39 cellular contexts compared by ENCODE assay signal in genomic region chr2:205070889-205071288, GRCh38.
"Had no signal": no experiment of that assay in that cellular context is flagged by ENCODE, and none has a peak within 500 bp of the region (broad histone marks: within the 10 kb centered on the region; RNA-seq: fewer than 3 reads in every experiment).

No MANE protein-coding gene starts in this region.

- H3K9me3 ChIP-seq: ascending aorta, body of pancreas, breast epithelium had no signal

- H3K36me3 Mint-ChIP-seq: activated naive CD8-positive, alpha-beta T cell treated with anti-CD3 and anti-CD28 coated beads for 36 hours; brain had no signal

- ATAC-seq: activated naive CD4-positive, alpha-beta T cell treated with anti-CD3 and anti-CD28 coated beads, Interleukin-2, amount 50 U/mL, for 72 hours; activated naive CD8-positive, alpha-beta T cell treated with anti-CD3 and anti-CD28 coated beads, Interleukin-2, amount 50 U/mL, for 24 hours; activated T-cell treated with anti-CD3 and anti-CD28 coated beads, Interleukin-2, amount 50 U/mL, for 4 hours; activated T-cell treated with anti-CD3 and anti-CD28 coated beads, Interleukin-2, amount 50 U/mL, for 72 hours; activated T-helper 17 cell treated with anti-CD3 and anti-CD28 coated beads, Interleukin-2, amount 50 U/mL, for 72 hours; body of pancreas had no signal

- H3K27ac Mint-ChIP-seq: activated naive CD4-positive, alpha-beta T cell treated with anti-CD3 and anti-CD28 coated beads for 36 hours; activated naive CD4-positive, alpha-beta T cell treated with anti-CD3 and anti-CD28 coated beads, Interleukin-2, amount 10 ng/mL, durations not matched to agents 7 days and 5 days; activated naive CD4-positive, alpha-beta T cell treated with anti-CD3 and anti-CD28 coated beads, Interleukin-2, amount 50 U/mL, for 24 hours; activated naive CD4-positive, alpha-beta T cell treated with anti-CD3 and anti-CD28 coated beads, Interleukin-2, amount 50 U/mL, for 72 hours; activated naive CD8-positive, alpha-beta T cell; activated naive CD8-positive, alpha-beta T cell treated with anti-CD3 and anti-CD28 coated beads for 36 hours; activated naive CD8-positive, alpha-beta T cell treated with anti-CD3 and anti-CD28 coated beads, Interleukin-2, amount 10 ng/mL, durations not matched to agents 7 days and 5 days; activated naive CD8-positive, alpha-beta T cell treated with anti-CD3 and anti-CD28 coated beads, Interleukin-2, amount 50 U/mL, for 24 hours; activated T-cell treated with anti-CD3 and anti-CD28 coated beads, Interleukin-2, amount 50 U/mL, for 24 hours; activated T-cell treated with anti-CD3 and anti-CD28 coated beads, Interleukin-2, amount 50 U/mL, for 72 hours; activated T-helper 1 cell treated with anti-CD3 and anti-CD28 coated beads, Interleukin-12 subunit alpha, Interleukin-12 subunit beta, Interleukin-2, Interleukin-4 antibody, amounts not matched to agents 30 ng/mL and 10 ng/mL and 1 ng/mL, durations not matched to agents 14 hours and 24 hours and 36 hours; activated T-helper 17 cell treated with anti-CD3 and anti-CD28 coated beads, Interleukin-2, amount 50 U/mL, for 72 hours; activated T-helper 2 cell treated with anti-CD3 and anti-CD28 coated beads, Interferon-gamma antibody, Interleukin-2, Interleukin-4, amounts not matched to agents 10 μg/mL and 5 μg/mL and 100 μg/mL, durations not matched to agents 14 hours and 24 hours and 36 hours; brain had no signal

- FAIRE-seq: bronchial epithelial cell, colon had no signal

- H3K4me1 ChIP-seq: adrenal gland, ascending aorta, body of pancreas, breast epithelium had no signal

- H3K4me1 Mint-ChIP-seq: activated naive CD8-positive, alpha-beta T cell treated with anti-CD3 and anti-CD28 coated beads, Interleukin-2, amount 50 U/mL, for 24 hours; activated T-helper 17 cell treated with anti-CD3 and anti-CD28 coated beads, Interleukin-2, amount 50 U/mL, for 72 hours; central memory CD8-positive, alpha-beta T cell had no signal

- H3K4me3 ChIP-seq: adrenal gland, ascending aorta, body of pancreas, breast epithelium, cardiac muscle cell had no signal

- H3K36me3 ChIP-seq: adrenal gland, ascending aorta, brain microvascular endothelial cell, breast epithelium, cardiac muscle cell had no signal

- DNase-seq: activated effector memory CD4-positive, alpha-beta T cell treated with anti-CD3 and anti-CD28 coated beads, Interleukin-2, amount 50 U/mL, for 16 hours; activated effector memory CD4-positive, alpha-beta T cell treated with Interleukin-2 at 50 U/mL for 16 hours; activated gamma-delta T cell; activated gamma-delta T cell treated with Interleukin-2 at 50 U/mL for 16 hours; activated naive CD4-positive, alpha-beta T cell; activated naive CD4-positive, alpha-beta T cell treated with anti-CD3 and anti-CD28 coated beads for 36 hours; activated naive CD4-positive, alpha-beta T cell treated with anti-CD3 and anti-CD28 coated beads, Interleukin-2, amount 10 ng/mL, durations not matched to agents 7 days and 5 days; activated naive CD4-positive, alpha-beta T cell treated with anti-CD3 and anti-CD28 coated beads, Interleukin-2, amount 50 U/mL, for 16 hours; activated naive CD4-positive, alpha-beta T cell treated with Interleukin-2 at 50 U/mL for 16 hours; activated naive CD8-positive, alpha-beta T cell treated with anti-CD3 and anti-CD28 coated beads for 36 hours; activated naive CD8-positive, alpha-beta T cell treated with anti-CD3 and anti-CD28 coated beads, Interleukin-2, amount 10 ng/mL, durations not matched to agents 7 days and 5 days; activated naive CD8-positive, alpha-beta T cell treated with anti-CD3 and anti-CD28 coated beads, Interleukin-2, amount 50 U/mL, for 24 hours; activated T-cell treated with anti-CD3 and anti-CD28 coated beads, Interleukin-2, amount 50 U/mL, for 24 hours; activated T-cell treated with anti-CD3 and anti-CD28 coated beads, Interleukin-2, amount 50 U/mL, for 4 hours; activated T-cell treated with anti-CD3 and anti-CD28 coated beads, Interleukin-2, amount 50 U/mL, for 48 hours; activated T-cell treated with anti-CD3 and anti-CD28 coated beads, Interleukin-2, amount 50 U/mL, for 72 hours; adrenal gland; amniotic stem cell; amygdala; anterior cingulate cortex; aorta; body of pancreas; brain microvascular endothelial cell; caudate nucleus; central memory CD4-positive, alpha-beta T cell; cerebellar nuclear complex had no signal

- H3K4me3 Mint-ChIP-seq: activated naive CD4-positive, alpha-beta T cell treated with anti-CD3 and anti-CD28 coated beads for 36 hours; activated naive CD4-positive, alpha-beta T cell treated with anti-CD3 and anti-CD28 coated beads, Interleukin-2, amount 10 ng/mL, durations not matched to agents 7 days and 5 days; activated naive CD4-positive, alpha-beta T cell treated with anti-CD3 and anti-CD28 coated beads, Interleukin-2, amount 50 U/mL, for 24 hours; activated naive CD8-positive, alpha-beta T cell; activated naive CD8-positive, alpha-beta T cell treated with anti-CD3 and anti-CD28 coated beads for 36 hours; activated naive CD8-positive, alpha-beta T cell treated with anti-CD3 and anti-CD28 coated beads, Interleukin-2, amount 10 ng/mL, durations not matched to agents 7 days and 5 days; activated naive CD8-positive, alpha-beta T cell treated with anti-CD3 and anti-CD28 coated beads, Interleukin-2, amount 50 U/mL, for 24 hours; activated T-cell treated with anti-CD3 and anti-CD28 coated beads, Interleukin-2, amount 50 U/mL, for 24 hours; activated T-cell treated with anti-CD3 and anti-CD28 coated beads, Interleukin-2, amount 50 U/mL, for 4 hours; activated T-cell treated with anti-CD3 and anti-CD28 coated beads, Interleukin-2, amount 50 U/mL, for 72 hours; activated T-helper 1 cell treated with anti-CD3 and anti-CD28 coated beads, Interleukin-12 subunit alpha, Interleukin-12 subunit beta, Interleukin-2, Interleukin-4 antibody, amounts not matched to agents 30 ng/mL and 10 ng/mL and 1 ng/mL, durations not matched to agents 14 hours and 24 hours and 36 hours; activated T-helper 17 cell treated with anti-CD3 and anti-CD28 coated beads, Interleukin-2, amount 50 U/mL, for 72 hours; brain; central memory CD8-positive, alpha-beta T cell had no signal

- H3K27me3 ChIP-seq: adrenal gland, ascending aorta, body of pancreas, brain microvascular endothelial cell, breast epithelium, cardiac muscle cell had no signal

- H3K27me3 Mint-ChIP-seq: activated naive CD4-positive, alpha-beta T cell treated with anti-CD3 and anti-CD28 coated beads, Interleukin-2, amount 10 ng/mL, durations not matched to agents 7 days and 5 days; activated naive CD4-positive, alpha-beta T cell treated with anti-CD3 and anti-CD28 coated beads, Interleukin-2, amount 50 U/mL, for 24 hours; activated naive CD8-positive, alpha-beta T cell; activated naive CD8-positive, alpha-beta T cell treated with anti-CD3 and anti-CD28 coated beads for 36 hours; activated naive CD8-positive, alpha-beta T cell treated with anti-CD3 and anti-CD28 coated beads, Interleukin-2, amount 10 ng/mL, durations not matched to agents 7 days and 5 days; activated naive CD8-positive, alpha-beta T cell treated with anti-CD3 and anti-CD28 coated beads, Interleukin-2, amount 50 U/mL, for 24 hours; activated T-cell treated with anti-CD3 and anti-CD28 coated beads, Interleukin-2, amount 50 U/mL, for 24 hours; activated T-helper 17 cell treated with anti-CD3 and anti-CD28 coated beads, Interleukin-2, amount 50 U/mL, for 72 hours; brain; central memory CD8-positive, alpha-beta T cell had no signal

- H3K9me3 Mint-ChIP-seq: activated naive CD4-positive, alpha-beta T cell treated with anti-CD3 and anti-CD28 coated beads, Interleukin-2, amount 50 U/mL, for 24 hours; activated naive CD4-positive, alpha-beta T cell treated with anti-CD3 and anti-CD28 coated beads, Interleukin-2, amount 50 U/mL, for 72 hours; activated T-helper 1 cell treated with anti-CD3 and anti-CD28 coated beads, Interleukin-12 subunit alpha, Interleukin-12 subunit beta, Interleukin-2, Interleukin-4 antibody, amounts not matched to agents 30 ng/mL and 10 ng/mL and 1 ng/mL, durations not matched to agents 14 hours and 24 hours and 36 hours; activated T-helper 17 cell treated with anti-CD3 and anti-CD28 coated beads, Interleukin-2, amount 50 U/mL, for 72 hours; brain; central memory CD8-positive, alpha-beta T cell had no signal

- H3K27ac ChIP-seq: adrenal gland, ascending aorta, body of pancreas, brain microvascular endothelial cell, breast epithelium, cardiac muscle cell had no signal
